Comparison of ENCODE assay signal across 15 cellular contexts in genomic region chr2:170932948-170933347, GRCh38. TPM values are rescaled to one million over a fixed set of nuclear protein-coding genes. Genes with fewer than 3 reads are reported as not detected.
DNase-seq lines count a peak whose midpoint lies in the region; TF ChIP-seq lines count a peak whose summit lies in the region.
"Had no signal": no experiment of that assay in that cellular context is flagged by ENCODE, and none has a peak within 500 bp of the region (broad histone marks: within the 10 kb centered on the region; RNA-seq: fewer than 3 reads in every experiment).

No MANE protein-coding gene starts in this region.

- peak overlapping the region; percentile 57 for H3K4ac ChIP-seq in trophoblast cell (ENCODE audit: low read depth, low read length)

- no peak overlapping the region for H2BK12ac ChIP-seq in trophoblast cell (ENCODE audit: low read length)

- no peak overlapping the region for H4K8ac ChIP-seq in trophoblast cell (ENCODE audit: low read depth, low read length)

- peaks cover 78% of the 10 kb centered on the region for H4K20me1 ChIP-seq in Loucy (ENCODE audit: insufficient read depth, low read length, poor library complexity, severe bottlenecking)

- intact Hi-C loops in activated CD4-positive, alpha-beta memory T cell treated with anti-CD3 and anti-CD28 coated beads for 36 hours (cut with micrococcal nuclease) = no loop called here

- peaks cover 5% of the 10 kb centered on the region; the same call in 1 of the 2 replicates for H3K36me3 ChIP-seq in Loucy (ENCODE audit: insufficient read depth, low read length)
- H3K36me3 ChIP-seq in trophoblast cell (ENCODE audit: control insufficient read depth in 1 of 2, insufficient read depth in 2 of 2, low read length in 2 of 2) = peaks cover 17 to 24% of the 10 kb centered on the region in 2 experiments

- H3K9me3 Mint-ChIP-seq in chondrocyte (ENCODE audit: low read depth) = no peaks in the 10 kb centered on the region
- H3K9me3 Mint-ChIP-seq in activated CD4-positive, alpha-beta memory T cell treated with anti-CD3 and anti-CD28 coated beads for 36 hours = no peaks in the 10 kb centered on the region
- H3K9me3 Mint-ChIP-seq: CD4-positive, alpha-beta T cell had no signal

- H2BK120ac ChIP-seq in trophoblast cell (ENCODE audit: insufficient read depth, low read length, poor library complexity) = no peak overlapping the region

- no peaks in the 10 kb centered on the region for H3F3A ChIP-seq in Loucy (ENCODE audit: low read depth)

- H2AK5ac ChIP-seq in trophoblast cell (ENCODE audit: low read length) = no peak overlapping the region

- H3K36me3 Mint-ChIP-seq in chondrocyte (ENCODE audit: low read depth) = peaks cover 7% of the 10 kb centered on the region
- H3K36me3 Mint-ChIP-seq in activated CD4-positive, alpha-beta memory T cell treated with anti-CD3 and anti-CD28 coated beads for 36 hours = peaks cover 15% of the 10 kb centered on the region

- H3K4me3 Mint-ChIP-seq in chondrocyte (ENCODE audit: unreplicated experiment) = no peak overlapping the region
- no peak overlapping the region for H3K4me3 Mint-ChIP-seq in activated CD4-positive, alpha-beta memory T cell treated with anti-CD3 and anti-CD28 coated beads for 36 hours

- no peak overlapping the region for H3K18ac ChIP-seq in trophoblast cell (ENCODE audit: low read length)

- H3K4me1 Mint-ChIP-seq in chondrocyte (ENCODE audit: low read depth) = peaks cover 62% of the 10 kb centered on the region
- peaks cover 46% of the 10 kb centered on the region for H3K4me1 Mint-ChIP-seq in activated CD4-positive, alpha-beta memory T cell treated with anti-CD3 and anti-CD28 coated beads for 36 hours (ENCODE audit: low read depth)

- H3K23ac ChIP-seq in trophoblast cell (ENCODE audit: low read length) = no peak overlapping the region

- DNase-seq in GM12864 (ENCODE audit: low read depth) (no peak), chondrocyte (ENCODE audit: low spot score) (no peak), trophoblast cell (no peak), T1000 (lab: John Stamatoyannopoulos, UW) (no peak), foreskin fibroblast (no peak)
- no peak for DNase-seq in activated CD4-positive, alpha-beta memory T cell treated with anti-CD3 and anti-CD28 coated beads for 36 hours
- DNase-seq: Calu3; CD4-positive, alpha-beta T cell; MV-4-11; NCI-H1436; NCI-H2081; NCI-H526 had no signal

- no peak overlapping the region for H3K27ac Mint-ChIP-seq in chondrocyte (ENCODE audit: unreplicated experiment)
- H3K27ac Mint-ChIP-seq in activated CD4-positive, alpha-beta memory T cell treated with anti-CD3 and anti-CD28 coated beads for 36 hours = no peak overlapping the region
- H3K27ac Mint-ChIP-seq: B cell; CD4-positive, alpha-beta T cell had no signal

- CTCF ChIA-PET in activated CD4-positive, alpha-beta memory T cell treated with anti-CD3 and anti-CD28 coated beads for 36 hours (lab: Charles Lee) = interaction anchor here (1.9 kb wide), 1 partner anchor 154 kb away, joined by 5 read pairs; no protein-coding TSS in a partner anchor

- no peak overlapping the region for H2AFZ ChIP-seq in Loucy (ENCODE audit: low read length)
- H2AFZ ChIP-seq in trophoblast cell (ENCODE audit: insufficient read depth, low read length, poor library complexity) = no peak overlapping the region

- H4K12ac ChIP-seq in trophoblast cell (ENCODE audit: low read depth, low read length) = no peak overlapping the region

- H3K4me3 ChIP-seq in GM12864 (ENCODE audit: low read depth, low read length) = no peak overlapping the region
- peak overlapping the region; percentile 96 for H3K4me3 ChIP-seq in Loucy (ENCODE audit: low read length, poor library complexity, severe bottlenecking)
- H3K4me3 ChIP-seq in trophoblast cell (ENCODE audit: low read depth, low read length) = no peak overlapping the region
- H3K4me3 ChIP-seq in foreskin fibroblast (ENCODE audit: low read depth in 1 of 2, low read length in 2 of 2) = no peak overlapping the region
- H3K4me3 ChIP-seq: SK-N-MC had no signal

- no peak overlapping the region for H3K27ac ChIP-seq in trophoblast cell (ENCODE audit: low read depth, low read length)
- H3K27ac ChIP-seq: SK-N-MC had no signal

- H3K27me3 ChIP-seq in Loucy (ENCODE audit: insufficient read depth, low read length, poor library complexity, severe bottlenecking) = no peaks in the 10 kb centered on the region
- H3K27me3 ChIP-seq in trophoblast cell (ENCODE audit: insufficient read depth, low read length) = no peaks in the 10 kb centered on the region

- H3K9ac ChIP-seq in Loucy (ENCODE audit: low read depth, low read length, poor library complexity, severe bottlenecking) = peak overlapping the region; percentile 87
- H3K9ac ChIP-seq in trophoblast cell (ENCODE audit: low read length) = no peak overlapping the region

- H3K79me2 ChIP-seq in Loucy (ENCODE audit: insufficient read depth, low read length) (peaks cover 89% of the 10 kb centered on the region), trophoblast cell (ENCODE audit: control insufficient read depth, insufficient read depth, low read length, poor library complexity) (peaks cover 23% of the 10 kb centered on the region)

- H2BK5ac ChIP-seq in trophoblast cell (ENCODE audit: low read depth, low read length, poor library complexity) = no peak overlapping the region

- H3K4me1 ChIP-seq in Loucy (ENCODE audit: insufficient read depth, low read length, poor library complexity, severe bottlenecking) (peaks cover 43% of the 10 kb centered on the region), trophoblast cell (ENCODE audit: control insufficient read depth in 1 of 2, insufficient read depth in 2 of 2, low read length in 2 of 2) (peaks cover 0 to 5% of the 10 kb centered on the region in 2 experiments)

- TF ChIP-seq CTCF in GM12864 (IDR thresholded peaks at IDR 0.05; ENCODE audit: low read depth, low read length, missing control alignments) = peak; percentile 10
- no peak; the same call in 1 of the 2 replicates for TF ChIP-seq CTCF in Loucy (conservative IDR thresholded peaks at IDR 0.05; ENCODE audit: low read length)
- TF ChIP-seq CTCF in chondrocyte (IDR thresholded peaks at IDR 0.05) = peak; percentile 60
- no peak for TF ChIP-seq CTCF in foreskin fibroblast (IDR thresholded peaks at IDR 0.05; ENCODE audit: low read depth, low read length)

- no peak overlapping the region for H4K91ac ChIP-seq in trophoblast cell (ENCODE audit: low read depth, low read length)

- POLR2A ChIA-PET in activated CD4-positive, alpha-beta memory T cell treated with anti-CD3 and anti-CD28 coated beads for 36 hours (lab: Charles Lee) = no interaction called here

- H3K9me3 ChIP-seq in Loucy (ENCODE audit: insufficient read depth, low read depth, low read length) (no peaks in the 10 kb centered on the region), trophoblast cell (ENCODE audit: insufficient read depth, low read depth, low read length) (no peaks in the 10 kb centered on the region)

- peaks cover 12% of the 10 kb centered on the region for H3K79me1 ChIP-seq in trophoblast cell (ENCODE audit: low read length)

- H3K4me2 ChIP-seq in Loucy (ENCODE audit: low read depth, low read length, poor library complexity, severe bottlenecking) = peak overlapping the region; percentile 84
- no peak overlapping the region for H3K4me2 ChIP-seq in trophoblast cell (ENCODE audit: low read length)

- no peaks in the 10 kb centered on the region for H3K27me3 Mint-ChIP-seq in chondrocyte (ENCODE audit: low read depth)
- H3K27me3 Mint-ChIP-seq in activated CD4-positive, alpha-beta memory T cell treated with anti-CD3 and anti-CD28 coated beads for 36 hours = no peaks in the 10 kb centered on the region
- H3K27me3 Mint-ChIP-seq: B cell; CD4-positive, alpha-beta T cell had no signal

- H3K9me2 ChIP-seq in Loucy (replicated peaks; ENCODE audit: low read depth, low read length) = no peaks in the 10 kb centered on the region

- H3K14ac ChIP-seq in trophoblast cell (ENCODE audit: low read length) = no peak overlapping the region

RNA-seq across cellular contexts. Expression of gene GORASP2, which starts 3.9 kb away (rescaled TPM):
- 117 to 126 TPM (median 125 TPM) in 3 replicates for total RNA-seq in chondrocyte
- polyA plus RNA-seq in trophoblast cell (2013) = 158 and 169 TPM in 2 replicates
- 10 to 100 TPM; 64.5 to 73.7 TPM for total RNA-seq in activated CD4-positive, alpha-beta memory T cell treated with anti-CD3 and anti-CD28 coated beads for 36 hours

Comparison
In these comparisons a context has a peak if more than half of its experiments do, and no peak if none do; other contexts are left out.
1. CTCF ChIP-seq: peak in GM12864 (single experiment) and chondrocyte (single experiment); none in Loucy (single experiment) and foreskin fibroblast (single experiment).